ENCODE assay signal across 8 cellular contexts in the genomic region with DNA sequence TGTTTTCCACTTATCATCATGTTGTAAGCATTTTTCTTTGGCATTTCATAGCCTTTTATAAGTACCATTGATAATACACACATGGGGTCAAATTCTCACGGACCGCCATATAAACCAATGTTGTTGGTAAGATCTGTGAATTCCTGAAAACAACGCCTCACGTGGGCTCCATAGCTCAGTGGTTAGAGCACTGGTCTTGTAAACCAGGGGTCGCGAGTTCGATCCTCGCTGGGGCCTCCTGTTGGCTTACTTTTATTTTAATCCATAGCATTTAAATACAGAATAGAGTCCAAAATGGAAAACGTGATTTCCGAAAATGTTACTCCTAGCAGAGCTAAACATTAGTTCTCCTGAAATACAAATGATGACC.
DNase-seq lines count a peak whose midpoint lies in the region; ATAC-seq, FAIRE-seq and TF ChIP-seq lines count a peak whose summit lies in the region.

No MANE protein-coding gene starts in this region.

- TF ChIP-seq POLR2A in GM12892 (IDR thresholded peaks at IDR 0.05; ENCODE audit: low read depth, low read length) = no peak

- H3K9me3 Mint-ChIP-seq in activated CD8-positive, alpha-beta T cell treated with anti-CD3 and anti-CD28 coated beads, Interleukin-2, amount 10 ng/mL, durations not matched to agents 7 days and 5 days (ENCODE audit: insufficient read depth) = no peaks in the 10 kb centered on the region

- H3K4me3 ChIP-seq in effector memory CD4-positive, alpha-beta T cell (ENCODE audit: insufficient read depth, low read depth, low read length, poor library complexity, severe bottlenecking) = peak overlapping the region; percentile 59

- H3K4me1 Mint-ChIP-seq in activated CD8-positive, alpha-beta T cell treated with anti-CD3 and anti-CD28 coated beads, Interleukin-2, amount 10 ng/mL, durations not matched to agents 7 days and 5 days (ENCODE audit: low read depth) = peaks cover 13% of the 10 kb centered on the region

- H3K27ac Mint-ChIP-seq in activated CD8-positive, alpha-beta T cell treated with anti-CD3 and anti-CD28 coated beads, Interleukin-2, amount 10 ng/mL, durations not matched to agents 7 days and 5 days = no peak overlapping the region

- no peaks in the 10 kb centered on the region for H3K27me3 ChIP-seq in effector memory CD4-positive, alpha-beta T cell (replicated peaks; ENCODE audit: control insufficient read depth, insufficient read depth, low read length, poor library complexity, severe bottlenecking)

- POLR2A ChIA-PET in activated CD8-positive, alpha-beta T cell treated with anti-CD3 and anti-CD28 coated beads, Interleukin-2, amount 10 ng/mL, durations not matched to agents 7 days and 5 days (lab: Charles Lee) = interaction anchor here (1.8 kb wide), 1 partner anchor 169 kb away, joined by 5 read pairs; no protein-coding TSS in a partner anchor

- no peaks in the 10 kb centered on the region for H3K36me3 Mint-ChIP-seq in activated CD8-positive, alpha-beta T cell treated with anti-CD3 and anti-CD28 coated beads, Interleukin-2, amount 10 ng/mL, durations not matched to agents 7 days and 5 days (ENCODE audit: low read depth)

- no peak for FAIRE-seq in GM12892 (lab: Jason Lieb, UNC)

- H3K27me3 Mint-ChIP-seq in activated CD8-positive, alpha-beta T cell treated with anti-CD3 and anti-CD28 coated beads, Interleukin-2, amount 10 ng/mL, durations not matched to agents 7 days and 5 days (ENCODE audit: low read depth) = peaks cover 6% of the 10 kb centered on the region

- peaks cover 3% of the 10 kb centered on the region for H3K4me1 ChIP-seq in effector memory CD4-positive, alpha-beta T cell (ENCODE audit: control insufficient read depth, insufficient read depth, low read length, poor library complexity, severe bottlenecking)

- ATAC-seq in GM18511 (IDR thresholded peaks at IDR 0.05; ENCODE audit: unreplicated experiment) = peak; percentile 36
- peak; percentile 38 for ATAC-seq in HG03025 (IDR thresholded peaks at IDR 0.05; ENCODE audit: low FRiP score, unreplicated experiment)
- ATAC-seq in activated CD8-positive, alpha-beta T cell treated with anti-CD3 and anti-CD28 coated beads, Interleukin-2, amount 10 ng/mL, durations not matched to agents 7 days and 5 days = peak; percentile 29

- H3K9me3 ChIP-seq in effector memory CD4-positive, alpha-beta T cell (ENCODE audit: control insufficient read depth, low read length) = no peaks in the 10 kb centered on the region

- H3K27ac ChIP-seq in effector memory CD4-positive, alpha-beta T cell (ENCODE audit: insufficient read depth, low read length, poor library complexity, severe bottlenecking) = no peak overlapping the region

- H3K36me3 ChIP-seq in effector memory CD4-positive, alpha-beta T cell (ENCODE audit: control insufficient read depth, insufficient read depth, low read length) = no peaks in the 10 kb centered on the region

- CTCF ChIA-PET in activated CD8-positive, alpha-beta T cell treated with anti-CD3 and anti-CD28 coated beads, Interleukin-2, amount 10 ng/mL, durations not matched to agents 7 days and 5 days (lab: Charles Lee) = interaction anchor here (0.6 to 4.2 kb wide), 25 partner anchors 9 to 754 kb away, joined by 3 to 62 read pairs (median 3); a partner anchor contains a TSS

- H3K4me3 Mint-ChIP-seq in activated CD8-positive, alpha-beta T cell treated with anti-CD3 and anti-CD28 coated beads, Interleukin-2, amount 10 ng/mL, durations not matched to agents 7 days and 5 days = peak overlapping the region; percentile 73

- peak; percentile 17 for DNase-seq in NCI-H524 treated with DMSO at 0.1 percent for 48 hours (lab: John Stamatoyannopoulos, UW)
- DNase-seq in activated CD8-positive, alpha-beta T cell treated with anti-CD3 and anti-CD28 coated beads, Interleukin-2, amount 10 ng/mL, durations not matched to agents 7 days and 5 days = peak; percentile 66
- peak; percentile 35 to 54 (median 42) for DNase-seq in effector memory CD4-positive, alpha-beta T cell
- peak; percentile 63 for DNase-seq in midbrain (lab: John Stamatoyannopoulos, UW)
- peak; percentile 22 to 40 for DNase-seq in stimulated activated CD8-positive, alpha-beta memory T cell treated with anti-CD3 and anti-CD28 coated beads, Interleukin-4, amount 100 ng/mL, for 1 hour (ENCODE audit: low read depth in 2 of 2, low spot score in 1 of 2)
- DNase-seq in GM12892 (ENCODE audit: insufficient read length) = no peak
